1 cellular context compared by ENCODE assay signal in genomic region chr7:73885975-73886798, GRCh38.
TF ChIP-seq lines count a peak whose summit lies in the region.

No MANE protein-coding gene starts in this region.

TF ChIP-seq in K562, 482 proteins besides CTCF, POLR2A, EP300 and RAD21 (continued from another document and continues in another):
- TF ChIP-seq, protein P1, sequence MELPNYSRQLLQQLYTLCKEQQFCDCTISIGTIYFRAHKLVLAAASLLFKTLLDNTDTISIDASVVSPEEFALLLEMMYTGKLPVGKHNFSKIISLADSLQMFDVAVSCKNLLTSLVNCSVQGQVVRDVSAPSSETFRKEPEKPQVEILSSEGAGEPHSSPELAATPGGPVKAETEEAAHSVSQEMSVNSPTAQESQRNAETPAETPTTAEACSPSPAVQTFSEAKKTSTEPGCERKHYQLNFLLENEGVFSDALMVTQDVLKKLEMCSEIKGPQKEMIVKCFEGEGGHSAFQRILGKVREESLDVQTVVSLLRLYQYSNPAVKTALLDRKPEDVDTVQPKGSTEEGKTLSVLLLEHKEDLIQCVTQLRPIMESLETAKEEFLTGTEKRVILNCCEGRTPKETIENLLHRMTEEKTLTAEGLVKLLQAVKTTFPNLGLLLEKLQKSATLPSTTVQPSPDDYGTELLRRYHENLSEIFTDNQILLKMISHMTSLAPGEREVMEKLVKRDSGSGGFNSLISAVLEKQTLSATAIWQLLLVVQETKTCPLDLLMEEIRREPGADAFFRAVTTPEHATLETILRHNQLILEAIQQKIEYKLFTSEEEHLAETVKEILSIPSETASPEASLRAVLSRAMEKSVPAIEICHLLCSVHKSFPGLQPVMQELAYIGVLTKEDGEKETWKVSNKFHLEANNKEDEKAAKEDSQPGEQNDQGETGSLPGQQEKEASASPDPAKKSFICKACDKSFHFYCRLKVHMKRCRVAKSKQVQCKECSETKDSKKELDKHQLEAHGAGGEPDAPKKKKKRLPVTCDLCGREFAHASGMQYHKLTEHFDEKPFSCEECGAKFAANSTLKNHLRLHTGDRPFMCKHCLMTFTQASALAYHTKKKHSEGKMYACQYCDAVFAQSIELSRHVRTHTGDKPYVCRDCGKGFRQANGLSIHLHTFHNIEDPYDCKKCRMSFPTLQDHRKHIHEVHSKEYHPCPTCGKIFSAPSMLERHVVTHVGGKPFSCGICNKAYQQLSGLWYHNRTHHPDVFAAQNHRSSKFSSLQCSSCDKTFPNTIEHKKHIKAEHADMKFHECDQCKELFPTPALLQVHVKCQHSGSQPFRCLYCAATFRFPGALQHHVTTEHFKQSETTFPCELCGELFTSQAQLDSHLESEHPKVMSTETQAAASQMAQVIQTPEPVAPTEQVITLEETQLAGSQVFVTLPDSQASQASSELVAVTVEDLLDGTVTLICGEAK (IDR thresholded peaks at IDR 0.05): peak; percentile 34; the same call in 1 of the 2 replicates
- TF ChIP-seq, protein P1 (CRISPR knock-in tag; IDR thresholded peaks at IDR 0.05): no peak
- TF ChIP-seq DMBX1 (CRISPR knock-in tag; IDR thresholded peaks at IDR 0.05; ENCODE audit: borderline replicate concordance) (peak; percentile 99), KLF1 (tag; IDR thresholded peaks at IDR 0.05) (no peak), SNIP1 (IDR thresholded peaks at IDR 0.05; ENCODE audit: low read depth) (peak; percentile 61; the same call in 1 of the 2 replicates), CEBPB (tag; IDR thresholded peaks at IDR 0.05) (peak; percentile 97), ZKSCAN1 (IDR thresholded peaks at IDR 0.05; ENCODE audit: low read depth, low read length) (peak; percentile 64), ATF2 (CRISPR knock-in tag; IDR thresholded peaks at IDR 0.05) (no peak), NCOR1 (IDR thresholded peaks at IDR 0.05) (peak; percentile 100), BRD9 (IDR thresholded peaks at IDR 0.05; ENCODE audit: low read depth, partially characterized antibody) (peak; percentile 68), FOS (IDR thresholded peaks at IDR 0.05; ENCODE audit: extremely low read depth, insufficient read length) (no peak), HDAC1 (IDR thresholded peaks at IDR 0.05) (peak; percentile 96 to 99), FOXJ2 (tag; IDR thresholded peaks at IDR 0.05) (peak; percentile 96), CREB3L1 (IDR thresholded peaks at IDR 0.05; ENCODE audit: borderline replicate concordance, low read depth) (peak; percentile 47; the same call in 1 of the 2 replicates), ZBTB11 (CRISPR knock-in tag; IDR thresholded peaks at IDR 0.05) (peak in 1 of 3 experiments; percentile 91; a peak in 2 of 6 replicates), PPARD (CRISPR knock-in tag; IDR thresholded peaks at IDR 0.05) (no peak), DACH1 (IDR thresholded peaks at IDR 0.05; ENCODE audit: partially characterized antibody) (peak; percentile 95), ZNF253 (CRISPR knock-in tag; conservative IDR thresholded peaks at IDR 0.05) (0 out of 2 replicates have a peak, but pooled peaks have one; percentile 26), ZNF583 (CRISPR knock-in tag; IDR thresholded peaks at IDR 0.05) (peak; percentile 97), ESRRA (IDR thresholded peaks at IDR 0.05; ENCODE audit: borderline replicate concordance, low read depth) (peak; percentile 95; the same call in 1 of the 2 replicates), HDAC3 (IDR thresholded peaks at IDR 0.05; ENCODE audit: borderline replicate concordance, partially characterized antibody) (peak; percentile 100), KDM2B (CRISPR knock-in tag; IDR thresholded peaks at IDR 0.05) (peak; percentile 61), DPF2 (IDR thresholded peaks at IDR 0.05) (peak; percentile 100), PTBP1 (IDR thresholded peaks at IDR 0.05; ENCODE audit: low read depth, low read length) (0 out of 2 replicates have a peak, but pooled peaks have one; percentile 74), SMARCC2 (IDR thresholded peaks at IDR 0.05; ENCODE audit: low read depth) (peak; percentile 100), PHB2 (IDR thresholded peaks at IDR 0.05; ENCODE audit: low read depth) (peak; percentile 100), PTRF (tag; IDR thresholded peaks at IDR 0.05) (no peak), GTF2F1 (IDR thresholded peaks at IDR 0.05; ENCODE audit: low read depth, low read length) (no peak), SMAD4 (CRISPR knock-in tag; conservative IDR thresholded peaks at IDR 0.05) (peak; percentile 100), SMARCB1 (IDR thresholded peaks at IDR 0.05; ENCODE audit: insufficient read length, low read depth) (no peak), RB1 (IDR thresholded peaks at IDR 0.05; ENCODE audit: low read depth) (peak; percentile 64)
- TF ChIP-seq, protein P2, sequence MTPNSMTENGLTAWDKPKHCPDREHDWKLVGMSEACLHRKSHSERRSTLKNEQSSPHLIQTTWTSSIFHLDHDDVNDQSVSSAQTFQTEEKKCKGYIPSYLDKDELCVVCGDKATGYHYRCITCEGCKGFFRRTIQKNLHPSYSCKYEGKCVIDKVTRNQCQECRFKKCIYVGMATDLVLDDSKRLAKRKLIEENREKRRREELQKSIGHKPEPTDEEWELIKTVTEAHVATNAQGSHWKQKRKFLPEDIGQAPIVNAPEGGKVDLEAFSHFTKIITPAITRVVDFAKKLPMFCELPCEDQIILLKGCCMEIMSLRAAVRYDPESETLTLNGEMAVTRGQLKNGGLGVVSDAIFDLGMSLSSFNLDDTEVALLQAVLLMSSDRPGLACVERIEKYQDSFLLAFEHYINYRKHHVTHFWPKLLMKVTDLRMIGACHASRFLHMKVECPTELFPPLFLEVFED (CRISPR knock-in tag; conservative IDR thresholded peaks at IDR 0.05): peak; percentile 98
- TF ChIP-seq, protein P3, sequence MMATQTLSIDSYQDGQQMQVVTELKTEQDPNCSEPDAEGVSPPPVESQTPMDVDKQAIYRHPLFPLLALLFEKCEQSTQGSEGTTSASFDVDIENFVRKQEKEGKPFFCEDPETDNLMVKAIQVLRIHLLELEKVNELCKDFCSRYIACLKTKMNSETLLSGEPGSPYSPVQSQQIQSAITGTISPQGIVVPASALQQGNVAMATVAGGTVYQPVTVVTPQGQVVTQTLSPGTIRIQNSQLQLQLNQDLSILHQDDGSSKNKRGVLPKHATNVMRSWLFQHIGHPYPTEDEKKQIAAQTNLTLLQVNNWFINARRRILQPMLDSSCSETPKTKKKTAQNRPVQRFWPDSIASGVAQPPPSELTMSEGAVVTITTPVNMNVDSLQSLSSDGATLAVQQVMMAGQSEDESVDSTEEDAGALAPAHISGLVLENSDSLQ (IDR thresholded peaks at IDR 0.05): peak; percentile 90
- TF ChIP-seq, protein P4, sequence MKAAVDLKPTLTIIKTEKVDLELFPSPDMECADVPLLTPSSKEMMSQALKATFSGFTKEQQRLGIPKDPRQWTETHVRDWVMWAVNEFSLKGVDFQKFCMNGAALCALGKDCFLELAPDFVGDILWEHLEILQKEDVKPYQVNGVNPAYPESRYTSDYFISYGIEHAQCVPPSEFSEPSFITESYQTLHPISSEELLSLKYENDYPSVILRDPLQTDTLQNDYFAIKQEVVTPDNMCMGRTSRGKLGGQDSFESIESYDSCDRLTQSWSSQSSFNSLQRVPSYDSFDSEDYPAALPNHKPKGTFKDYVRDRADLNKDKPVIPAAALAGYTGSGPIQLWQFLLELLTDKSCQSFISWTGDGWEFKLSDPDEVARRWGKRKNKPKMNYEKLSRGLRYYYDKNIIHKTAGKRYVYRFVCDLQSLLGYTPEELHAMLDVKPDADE (conservative IDR thresholded peaks at IDR 0.05; ENCODE audit: control insufficient read depth, low read depth, low read length): peak; percentile 95
- TF ChIP-seq, protein P5, sequence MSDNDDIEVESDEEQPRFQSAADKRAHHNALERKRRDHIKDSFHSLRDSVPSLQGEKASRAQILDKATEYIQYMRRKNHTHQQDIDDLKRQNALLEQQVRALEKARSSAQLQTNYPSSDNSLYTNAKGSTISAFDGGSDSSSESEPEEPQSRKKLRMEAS (CRISPR knock-in tag; IDR thresholded peaks at IDR 0.05): peak; percentile 73; the same call in 1 of the 2 replicates
- TF ChIP-seq, protein P6, sequence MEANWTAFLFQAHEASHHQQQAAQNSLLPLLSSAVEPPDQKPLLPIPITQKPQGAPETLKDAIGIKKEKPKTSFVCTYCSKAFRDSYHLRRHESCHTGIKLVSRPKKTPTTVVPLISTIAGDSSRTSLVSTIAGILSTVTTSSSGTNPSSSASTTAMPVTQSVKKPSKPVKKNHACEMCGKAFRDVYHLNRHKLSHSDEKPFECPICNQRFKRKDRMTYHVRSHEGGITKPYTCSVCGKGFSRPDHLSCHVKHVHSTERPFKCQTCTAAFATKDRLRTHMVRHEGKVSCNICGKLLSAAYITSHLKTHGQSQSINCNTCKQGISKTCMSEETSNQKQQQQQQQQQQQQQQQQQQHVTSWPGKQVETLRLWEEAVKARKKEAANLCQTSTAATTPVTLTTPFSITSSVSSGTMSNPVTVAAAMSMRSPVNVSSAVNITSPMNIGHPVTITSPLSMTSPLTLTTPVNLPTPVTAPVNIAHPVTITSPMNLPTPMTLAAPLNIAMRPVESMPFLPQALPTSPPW (CRISPR knock-in tag; IDR thresholded peaks at IDR 0.05): peak; percentile 91
